1 cellular context compared by ENCODE assay signal in the genomic region with DNA sequence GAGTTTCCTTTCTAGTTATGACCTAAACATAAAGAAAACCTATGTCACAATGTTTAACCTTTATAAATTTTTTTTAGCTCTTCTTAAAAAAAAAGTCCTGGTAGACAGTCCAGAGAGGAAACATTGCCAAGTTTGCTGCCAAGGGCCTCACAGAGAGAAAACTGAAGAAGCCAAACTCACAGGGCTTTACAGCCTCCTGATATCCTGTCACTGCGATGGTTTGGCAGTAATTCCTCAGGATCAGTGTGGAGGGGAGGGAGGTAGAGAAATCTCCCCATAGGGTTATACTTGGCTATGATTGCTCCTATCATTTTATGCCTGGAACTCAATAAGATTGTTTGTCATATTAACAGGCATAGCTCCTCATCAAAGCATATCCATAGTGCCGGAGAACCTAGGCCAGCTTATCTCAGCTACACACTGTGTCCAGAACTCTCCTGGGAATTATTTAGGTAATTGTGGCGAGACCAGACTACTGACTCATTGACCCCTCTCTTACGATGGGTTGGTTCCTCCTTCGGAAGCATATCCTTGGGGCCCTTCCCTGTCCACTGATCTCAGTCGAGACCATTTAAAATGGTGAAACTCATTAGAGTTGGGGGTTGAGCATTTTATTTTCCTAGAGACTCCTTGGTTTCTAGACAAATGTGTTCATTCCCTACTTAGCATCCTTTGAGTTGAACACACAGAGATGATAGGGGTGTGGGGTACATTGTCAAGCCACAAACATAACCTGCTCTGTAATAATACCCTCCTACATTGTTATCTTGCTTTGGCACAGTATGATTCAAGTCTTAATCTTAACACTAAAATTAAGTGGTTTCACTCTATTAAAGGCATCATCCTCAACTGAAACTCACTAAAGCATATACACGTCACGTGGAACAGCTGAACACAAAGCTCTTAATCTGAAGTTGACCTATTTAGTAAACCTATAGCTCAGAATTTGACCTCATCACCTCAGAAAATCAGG.
TF ChIP-seq lines count a peak whose summit lies in the region.

No MANE protein-coding gene starts in this region.

TF ChIP-seq in IMR-90, 13 proteins besides CTCF, POLR2A, EP300 and RAD21:
- TF ChIP-seq, protein P1, sequence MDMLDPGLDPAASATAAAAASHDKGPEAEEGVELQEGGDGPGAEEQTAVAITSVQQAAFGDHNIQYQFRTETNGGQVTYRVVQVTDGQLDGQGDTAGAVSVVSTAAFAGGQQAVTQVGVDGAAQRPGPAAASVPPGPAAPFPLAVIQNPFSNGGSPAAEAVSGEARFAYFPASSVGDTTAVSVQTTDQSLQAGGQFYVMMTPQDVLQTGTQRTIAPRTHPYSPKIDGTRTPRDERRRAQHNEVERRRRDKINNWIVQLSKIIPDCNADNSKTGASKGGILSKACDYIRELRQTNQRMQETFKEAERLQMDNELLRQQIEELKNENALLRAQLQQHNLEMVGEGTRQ (IDR thresholded peaks at IDR 0.05; ENCODE audit: low read depth, low read length), result no peak
- no peak for TF ChIP-seq MAZ (IDR thresholded peaks at IDR 0.05; ENCODE audit: borderline replicate concordance, low read depth, low read length)
- no peak for TF ChIP-seq ELK1 (IDR thresholded peaks at IDR 0.05; ENCODE audit: borderline replicate concordance, low read depth, low read length)
- TF ChIP-seq BHLHE40 (IDR thresholded peaks at IDR 0.05; ENCODE audit: low read depth, low read length), result no peak
- no peak for TF ChIP-seq CHD1 (IDR thresholded peaks at IDR 0.05; ENCODE audit: low read depth, low read length)
- TF ChIP-seq MXI1 (IDR thresholded peaks at IDR 0.05; ENCODE audit: borderline replicate concordance, low read depth, low read length), result no peak
- no peak for TF ChIP-seq SMC3 (IDR thresholded peaks at IDR 0.05; ENCODE audit: low read depth, low read length)
- TF ChIP-seq MAFK (IDR thresholded peaks at IDR 0.05; ENCODE audit: low read depth, low read length), result no peak
- TF ChIP-seq RFX5 (IDR thresholded peaks at IDR 0.05; ENCODE audit: low read depth, low read length), result no peak
- TF ChIP-seq CEBPB (IDR thresholded peaks at IDR 0.05; ENCODE audit: low read depth, low read length), result no peak
- no peak for TF ChIP-seq FOS (IDR thresholded peaks at IDR 0.05; ENCODE audit: low read depth, low read length)
- TF ChIP-seq RCOR1 (IDR thresholded peaks at IDR 0.05; ENCODE audit: insufficient replicate concordance, low read length), result no peak
- no peak for TF ChIP-seq NFE2L2 (IDR thresholded peaks at IDR 0.05; ENCODE audit: low read depth, low read length)
